Comparison of ENCODE assay signal across 1 cellular context in genomic region chr5:95900383-95900958, GRCh38.
TF ChIP-seq lines count a peak whose summit lies in the region.

No MANE protein-coding gene starts in this region.

TF ChIP-seq in K562, 482 proteins besides CTCF, POLR2A, EP300 and RAD21 (continued from another document):
- TF ChIP-seq, protein P1, sequence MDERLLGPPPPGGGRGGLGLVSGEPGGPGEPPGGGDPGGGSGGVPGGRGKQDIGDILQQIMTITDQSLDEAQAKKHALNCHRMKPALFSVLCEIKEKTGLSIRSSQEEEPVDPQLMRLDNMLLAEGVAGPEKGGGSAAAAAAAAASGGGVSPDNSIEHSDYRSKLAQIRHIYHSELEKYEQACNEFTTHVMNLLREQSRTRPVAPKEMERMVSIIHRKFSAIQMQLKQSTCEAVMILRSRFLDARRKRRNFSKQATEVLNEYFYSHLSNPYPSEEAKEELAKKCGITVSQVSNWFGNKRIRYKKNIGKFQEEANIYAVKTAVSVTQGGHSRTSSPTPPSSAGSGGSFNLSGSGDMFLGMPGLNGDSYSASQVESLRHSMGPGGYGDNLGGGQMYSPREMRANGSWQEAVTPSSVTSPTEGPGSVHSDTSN (CRISPR knock-in tag; IDR thresholded peaks at IDR 0.05; ENCODE audit: low read depth) = no peak
- TF ChIP-seq, protein P1 (tag; conservative IDR thresholded peaks at IDR 0.05; ENCODE audit: low read depth) = no peak
- TF ChIP-seq, protein P2, sequence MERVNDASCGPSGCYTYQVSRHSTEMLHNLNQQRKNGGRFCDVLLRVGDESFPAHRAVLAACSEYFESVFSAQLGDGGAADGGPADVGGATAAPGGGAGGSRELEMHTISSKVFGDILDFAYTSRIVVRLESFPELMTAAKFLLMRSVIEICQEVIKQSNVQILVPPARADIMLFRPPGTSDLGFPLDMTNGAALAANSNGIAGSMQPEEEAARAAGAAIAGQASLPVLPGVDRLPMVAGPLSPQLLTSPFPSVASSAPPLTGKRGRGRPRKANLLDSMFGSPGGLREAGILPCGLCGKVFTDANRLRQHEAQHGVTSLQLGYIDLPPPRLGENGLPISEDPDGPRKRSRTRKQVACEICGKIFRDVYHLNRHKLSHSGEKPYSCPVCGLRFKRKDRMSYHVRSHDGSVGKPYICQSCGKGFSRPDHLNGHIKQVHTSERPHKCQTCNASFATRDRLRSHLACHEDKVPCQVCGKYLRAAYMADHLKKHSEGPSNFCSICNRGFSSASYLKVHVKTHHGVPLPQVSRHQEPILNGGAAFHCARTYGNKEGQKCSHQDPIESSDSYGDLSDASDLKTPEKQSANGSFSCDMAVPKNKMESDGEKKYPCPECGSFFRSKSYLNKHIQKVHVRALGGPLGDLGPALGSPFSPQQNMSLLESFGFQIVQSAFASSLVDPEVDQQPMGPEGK (CRISPR knock-in tag; IDR thresholded peaks at IDR 0.05; ENCODE audit: borderline replicate concordance) = no peak
- TF ChIP-seq ZNF253 (CRISPR knock-in tag; conservative IDR thresholded peaks at IDR 0.05) (no peak), TCF3 (CRISPR knock-in tag; IDR thresholded peaks at IDR 0.05) (no peak), KDM4B (IDR thresholded peaks at IDR 0.05; ENCODE audit: borderline replicate concordance in 2 of 2, low read depth in 1 of 2) (no peak), NONO (IDR thresholded peaks at IDR 0.05; ENCODE audit: low read depth in 2 of 2, low read length in 1 of 2) (no peak), SP2 (IDR thresholded peaks at IDR 0.05; ENCODE audit: extremely low read depth, low read depth, low read length, poor library complexity, severe bottlenecking) (no peak), EWSR1 (IDR thresholded peaks at IDR 0.05; ENCODE audit: borderline replicate concordance, low read depth, partially characterized antibody) (no peak)
- TF ChIP-seq, protein P3, sequence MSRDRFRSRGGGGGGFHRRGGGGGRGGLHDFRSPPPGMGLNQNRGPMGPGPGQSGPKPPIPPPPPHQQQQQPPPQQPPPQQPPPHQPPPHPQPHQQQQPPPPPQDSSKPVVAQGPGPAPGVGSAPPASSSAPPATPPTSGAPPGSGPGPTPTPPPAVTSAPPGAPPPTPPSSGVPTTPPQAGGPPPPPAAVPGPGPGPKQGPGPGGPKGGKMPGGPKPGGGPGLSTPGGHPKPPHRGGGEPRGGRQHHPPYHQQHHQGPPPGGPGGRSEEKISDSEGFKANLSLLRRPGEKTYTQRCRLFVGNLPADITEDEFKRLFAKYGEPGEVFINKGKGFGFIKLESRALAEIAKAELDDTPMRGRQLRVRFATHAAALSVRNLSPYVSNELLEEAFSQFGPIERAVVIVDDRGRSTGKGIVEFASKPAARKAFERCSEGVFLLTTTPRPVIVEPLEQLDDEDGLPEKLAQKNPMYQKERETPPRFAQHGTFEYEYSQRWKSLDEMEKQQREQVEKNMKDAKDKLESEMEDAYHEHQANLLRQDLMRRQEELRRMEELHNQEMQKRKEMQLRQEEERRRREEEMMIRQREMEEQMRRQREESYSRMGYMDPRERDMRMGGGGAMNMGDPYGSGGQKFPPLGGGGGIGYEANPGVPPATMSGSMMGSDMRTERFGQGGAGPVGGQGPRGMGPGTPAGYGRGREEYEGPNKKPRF (IDR thresholded peaks at IDR 0.05; ENCODE audit: low read depth, low read length) = no peak
